1 cellular context compared by ENCODE assay signal in the genomic region with DNA sequence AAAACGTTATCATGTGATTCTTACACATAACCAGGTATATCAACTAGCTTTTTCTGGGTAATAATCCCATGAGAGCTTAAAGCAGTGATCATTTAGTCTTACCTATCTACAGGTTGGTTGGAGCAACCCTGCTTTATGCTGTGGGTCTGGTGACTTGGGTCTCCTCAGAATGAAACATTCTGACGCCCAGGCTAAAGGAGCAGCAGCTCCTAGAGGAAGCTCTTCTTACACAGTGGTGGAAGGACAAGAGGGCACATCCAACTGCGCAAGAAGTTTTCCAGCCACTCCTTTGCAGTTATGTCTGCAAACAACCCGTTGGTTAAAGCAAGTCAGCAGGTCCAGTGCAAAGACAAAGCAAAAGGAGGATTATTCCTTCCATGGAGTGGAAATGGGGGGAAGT.
TF ChIP-seq lines count a peak whose summit lies in the region.

No MANE protein-coding gene starts in this region.

TF ChIP-seq in K562, 482 proteins besides CTCF, POLR2A, EP300 and RAD21:
- 0 out of 2 replicates have a peak, but pooled peaks have one; percentile 59 for TF ChIP-seq BRD4 (IDR thresholded peaks at IDR 0.05)
- TF ChIP-seq POLR2AphosphoS5 (IDR thresholded peaks at IDR 0.05; ENCODE audit: control insufficient read depth, insufficient read depth, low read depth, low read length), result no peak
- TF ChIP-seq ZNF175 (CRISPR knock-in tag; IDR thresholded peaks at IDR 0.05; ENCODE audit: low read depth), result peak; percentile 27; the same call in 1 of the 2 replicates
- no peak for TF ChIP-seq JUND (IDR thresholded peaks at IDR 0.05; ENCODE audit: borderline replicate concordance, low read depth, low read length)
- TF ChIP-seq JUND (tag; IDR thresholded peaks at IDR 0.05; ENCODE audit: borderline replicate concordance, low read depth, low read length), result peak; percentile 42; the same call in 1 of the 3 replicates
- TF ChIP-seq ZBTB43 (CRISPR knock-in tag; IDR thresholded peaks at IDR 0.05), result no peak
- TF ChIP-seq E2F5 (CRISPR knock-in tag; IDR thresholded peaks at IDR 0.05), result no peak
- 0 out of 2 replicates have a peak, but pooled peaks have one; percentile 74 for TF ChIP-seq ZNF197 (CRISPR knock-in tag; IDR thresholded peaks at IDR 0.05; ENCODE audit: low read depth)
- no peak for TF ChIP-seq EHMT2 (IDR thresholded peaks at IDR 0.05)
- no peak for TF ChIP-seq ZNF239 (CRISPR knock-in tag; IDR thresholded peaks at IDR 0.05)
- TF ChIP-seq HMBOX1 (IDR thresholded peaks at IDR 0.05), result no peak
- no peak for TF ChIP-seq SNRNP70 (optimal IDR thresholded peaks at IDR 0.05; ENCODE audit: low read depth, low read length)
- no peak for TF ChIP-seq GABPB1 (CRISPR knock-in tag; IDR thresholded peaks at IDR 0.05)
- no peak for TF ChIP-seq TOE1 (IDR thresholded peaks at IDR 0.05; ENCODE audit: borderline replicate concordance)
- TF ChIP-seq TOE1 (CRISPR knock-in tag; IDR thresholded peaks at IDR 0.05; ENCODE audit: borderline replicate concordance, low read depth), result no peak
- TF ChIP-seq, protein P1, sequence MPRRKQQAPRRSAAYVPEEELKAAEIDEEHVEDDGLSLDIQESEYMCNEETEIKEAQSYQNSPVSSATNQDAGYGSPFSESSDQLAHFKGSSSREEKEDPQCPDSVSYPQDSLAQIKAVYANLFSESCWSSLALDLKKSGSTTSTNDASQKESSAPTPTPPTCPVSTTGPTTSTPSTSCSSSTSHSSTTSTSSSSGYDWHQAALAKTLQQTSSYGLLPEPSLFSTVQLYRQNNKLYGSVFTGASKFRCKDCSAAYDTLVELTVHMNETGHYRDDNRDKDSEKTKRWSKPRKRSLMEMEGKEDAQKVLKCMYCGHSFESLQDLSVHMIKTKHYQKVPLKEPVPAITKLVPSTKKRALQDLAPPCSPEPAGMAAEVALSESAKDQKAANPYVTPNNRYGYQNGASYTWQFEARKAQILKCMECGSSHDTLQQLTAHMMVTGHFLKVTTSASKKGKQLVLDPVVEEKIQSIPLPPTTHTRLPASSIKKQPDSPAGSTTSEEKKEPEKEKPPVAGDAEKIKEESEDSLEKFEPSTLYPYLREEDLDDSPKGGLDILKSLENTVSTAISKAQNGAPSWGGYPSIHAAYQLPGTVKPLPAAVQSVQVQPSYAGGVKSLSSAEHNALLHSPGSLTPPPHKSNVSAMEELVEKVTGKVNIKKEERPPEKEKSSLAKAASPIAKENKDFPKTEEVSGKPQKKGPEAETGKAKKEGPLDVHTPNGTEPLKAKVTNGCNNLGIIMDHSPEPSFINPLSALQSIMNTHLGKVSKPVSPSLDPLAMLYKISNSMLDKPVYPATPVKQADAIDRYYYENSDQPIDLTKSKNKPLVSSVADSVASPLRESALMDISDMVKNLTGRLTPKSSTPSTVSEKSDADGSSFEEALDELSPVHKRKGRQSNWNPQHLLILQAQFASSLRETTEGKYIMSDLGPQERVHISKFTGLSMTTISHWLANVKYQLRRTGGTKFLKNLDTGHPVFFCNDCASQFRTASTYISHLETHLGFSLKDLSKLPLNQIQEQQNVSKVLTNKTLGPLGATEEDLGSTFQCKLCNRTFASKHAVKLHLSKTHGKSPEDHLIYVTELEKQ (CRISPR knock-in tag; IDR thresholded peaks at IDR 0.05), result no peak
- TF ChIP-seq, protein P2, sequence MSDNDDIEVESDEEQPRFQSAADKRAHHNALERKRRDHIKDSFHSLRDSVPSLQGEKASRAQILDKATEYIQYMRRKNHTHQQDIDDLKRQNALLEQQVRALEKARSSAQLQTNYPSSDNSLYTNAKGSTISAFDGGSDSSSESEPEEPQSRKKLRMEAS (CRISPR knock-in tag; IDR thresholded peaks at IDR 0.05), result no peak
- TF ChIP-seq, protein P3, sequence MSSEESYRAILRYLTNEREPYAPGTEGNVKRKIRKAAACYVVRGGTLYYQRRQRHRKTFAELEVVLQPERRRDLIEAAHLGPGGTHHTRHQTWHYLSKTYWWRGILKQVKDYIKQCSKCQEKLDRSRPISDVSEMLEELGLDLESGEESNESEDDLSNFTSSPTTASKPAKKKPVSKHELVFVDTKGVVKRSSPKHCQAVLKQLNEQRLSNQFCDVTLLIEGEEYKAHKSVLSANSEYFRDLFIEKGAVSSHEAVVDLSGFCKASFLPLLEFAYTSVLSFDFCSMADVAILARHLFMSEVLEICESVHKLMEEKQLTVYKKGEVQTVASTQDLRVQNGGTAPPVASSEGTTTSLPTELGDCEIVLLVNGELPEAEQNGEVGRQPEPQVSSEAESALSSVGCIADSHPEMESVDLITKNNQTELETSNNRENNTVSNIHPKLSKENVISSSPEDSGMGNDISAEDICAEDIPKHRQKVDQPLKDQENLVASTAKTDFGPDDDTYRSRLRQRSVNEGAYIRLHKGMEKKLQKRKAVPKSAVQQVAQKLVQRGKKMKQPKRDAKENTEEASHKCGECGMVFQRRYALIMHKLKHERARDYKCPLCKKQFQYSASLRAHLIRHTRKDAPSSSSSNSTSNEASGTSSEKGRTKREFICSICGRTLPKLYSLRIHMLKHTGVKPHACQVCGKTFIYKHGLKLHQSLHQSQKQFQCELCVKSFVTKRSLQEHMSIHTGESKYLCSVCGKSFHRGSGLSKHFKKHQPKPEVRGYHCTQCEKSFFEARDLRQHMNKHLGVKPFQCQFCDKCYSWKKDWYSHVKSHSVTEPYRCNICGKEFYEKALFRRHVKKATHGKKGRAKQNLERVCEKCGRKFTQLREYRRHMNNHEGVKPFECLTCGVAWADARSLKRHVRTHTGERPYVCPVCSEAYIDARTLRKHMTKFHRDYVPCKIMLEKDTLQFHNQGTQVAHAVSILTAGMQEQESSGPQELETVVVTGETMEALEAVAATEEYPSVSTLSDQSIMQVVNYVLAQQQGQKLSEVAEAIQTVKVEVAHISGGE (CRISPR knock-in tag; IDR thresholded peaks at IDR 0.05), result no peak
- TF ChIP-seq PRDM10 (IDR thresholded peaks at IDR 0.05; ENCODE audit: partially characterized antibody), result no peak
- peak; percentile 27; the same call in 1 of the 2 replicates for TF ChIP-seq CBX1 (IDR thresholded peaks at IDR 0.05; ENCODE audit: low read depth)
- peak; percentile 66; the same call in 1 of the 2 replicates for TF ChIP-seq BACH1 (tag; IDR thresholded peaks at IDR 0.05)
- TF ChIP-seq MECOM (CRISPR knock-in tag; IDR thresholded peaks at IDR 0.05), result 0 out of 2 replicates have a peak, but pooled peaks have one; percentile 36
- TF ChIP-seq FOXK1 (CRISPR knock-in tag; IDR thresholded peaks at IDR 0.05; ENCODE audit: borderline replicate concordance), result no peak
- no peak for TF ChIP-seq MTF1 (CRISPR knock-in tag; IDR thresholded peaks at IDR 0.05; ENCODE audit: borderline replicate concordance)
- TF ChIP-seq KLF16 (IDR thresholded peaks at IDR 0.05), result no peak
- no peak for TF ChIP-seq TRIM24 (IDR thresholded peaks at IDR 0.05)
- TF ChIP-seq ZNF766 (CRISPR knock-in tag; conservative IDR thresholded peaks at IDR 0.05), result peak; percentile 85
- TF ChIP-seq RREB1 (CRISPR knock-in tag; IDR thresholded peaks at IDR 0.05), result no peak
